In the genomic region with DNA sequence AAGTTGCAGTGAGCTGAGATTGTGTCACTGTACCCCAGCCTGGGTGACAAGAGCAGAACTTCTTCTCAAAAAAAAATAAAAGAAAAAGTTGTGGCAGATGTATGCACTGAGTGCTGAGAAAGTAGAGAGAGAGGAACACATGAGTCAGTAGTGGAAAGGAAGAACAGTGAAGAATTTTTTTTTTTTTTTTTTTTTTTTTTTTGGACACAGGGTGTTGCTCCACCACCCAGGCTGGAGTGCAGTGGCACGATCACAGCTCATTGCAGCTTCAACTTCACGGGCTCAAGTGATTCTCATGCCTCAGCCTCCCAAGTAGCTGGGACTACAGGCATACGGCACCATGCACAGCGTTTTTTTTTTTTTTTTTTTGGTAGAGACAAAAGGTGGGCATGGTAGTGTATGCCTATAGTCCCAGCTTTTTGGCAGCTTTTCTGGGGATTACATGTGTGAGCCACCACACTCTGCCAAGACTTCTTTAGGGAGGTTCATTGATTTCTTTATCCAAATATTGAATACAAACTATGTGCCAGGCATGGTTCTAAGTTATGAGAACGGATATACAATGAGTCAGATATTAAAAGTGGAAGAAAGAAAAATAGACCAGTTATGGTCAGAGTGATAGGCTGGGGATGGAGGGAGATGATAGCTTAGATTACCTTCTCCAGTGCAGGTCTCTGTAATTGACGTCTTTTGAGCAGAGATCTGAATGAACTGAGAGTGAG, we compare ENCODE assay signal across 12 cellular contexts.
A peak's percentile ranks its signal among the peaks of the same experiment; 100 is the strongest.
DNase-seq lines count a peak whose midpoint lies in the region; ATAC-seq, FAIRE-seq and TF ChIP-seq lines count a peak whose summit lies in the region.
"Had no signal": no experiment of that assay in that cellular context is flagged by ENCODE, and none has a peak within 500 bp of the region (broad histone marks: within the 10 kb centered on the region; RNA-seq: fewer than 3 reads in every experiment).

No MANE protein-coding gene starts in this region.

- no peaks in the 10 kb centered on the region for H3K27me3 Mint-ChIP-seq in astrocyte (ENCODE audit: low read depth, unreplicated experiment)

- H3K4me1 ChIP-seq in astrocyte (ENCODE audit: insufficient read depth, low read length) (peaks cover 41% of the 10 kb centered on the region), gastroesophageal sphincter (peaks cover 3 to 48% (median 5%) of the 10 kb centered on the region in 3 donors), thoracic aorta (ENCODE audit: control insufficient read depth in 1 of 2, low read depth in 2 of 2) (peaks cover 38 to 60% of the 10 kb centered on the region in 2 donors)

- no peak overlapping the region for H2AFZ ChIP-seq in astrocyte (ENCODE audit: low read depth, low read length)

- H3K9ac ChIP-seq in astrocyte (ENCODE audit: low read length): peak overlapping the region; percentile 44

- TF ChIP-seq EP300 in gastroesophageal sphincter (IDR thresholded peaks at IDR 0.05): no peak

- no peak for TF ChIP-seq CTCF in astrocyte (IDR thresholded peaks at IDR 0.05; ENCODE audit: insufficient read depth, low read depth, low read length)
- TF ChIP-seq CTCF in gastroesophageal sphincter (IDR thresholded peaks at IDR 0.05): no peak
- no peak for TF ChIP-seq CTCF in thoracic aorta (IDR thresholded peaks at IDR 0.05)

- H4K20me1 ChIP-seq in astrocyte (ENCODE audit: insufficient read depth, low read length): peaks cover 3% of the 10 kb centered on the region

- H3K36me3 Mint-ChIP-seq in astrocyte (ENCODE audit: low read depth, unreplicated experiment): peaks cover 24% of the 10 kb centered on the region

- H3K4me3 ChIP-seq in astrocyte (ENCODE audit: insufficient read depth, low read depth, low read length) (no peak overlapping the region), gastroesophageal sphincter (no peak overlapping the region), thoracic aorta (peak overlapping the region; percentile 57)

- DNase-seq in HS-27A (ENCODE audit: low read depth) (peak; percentile 11), astrocyte (ENCODE audit: low read depth) (peak; percentile 57), thoracic aorta (ENCODE audit: low spot score) (no peak), NCI-H2196 treated with DMSO at 0.1 percent for 48 hours (lab: John Stamatoyannopoulos, UW; ENCODE audit: unreplicated experiment) (no peak)
- no peak for DNase-seq in activated CD8-positive, alpha-beta memory T cell treated with anti-CD3 and anti-CD28 coated beads, Interleukin-2, amount 50 U/mL, for 4 hours
- DNase-seq: cerebellar nuclear complex; nephron progenitor cell; stimulated activated CD4-positive, alpha-beta T cell treated with anti-CD3 and anti-CD28 coated beads, Interleukin-4, amount 100 ng/mL, for 1 hour; T-helper 9 cell had no signal

- TF ChIP-seq POLR2A in gastroesophageal sphincter (IDR thresholded peaks at IDR 0.05): no peak

- no peaks in the 10 kb centered on the region for H3K9me3 Mint-ChIP-seq in astrocyte (ENCODE audit: unreplicated experiment)
- H3K9me3 Mint-ChIP-seq: nephron progenitor cell had no signal

- no peak for FAIRE-seq in astrocyte (lab: Jason Lieb, UNC)
- FAIRE-seq: H1 had no signal

- H3K27me3 ChIP-seq in astrocyte (ENCODE audit: insufficient read depth, low read length): no peaks in the 10 kb centered on the region
- H3K27me3 ChIP-seq in gastroesophageal sphincter: no peaks in the 10 kb centered on the region
- H3K27me3 ChIP-seq in thoracic aorta (replicated peaks; ENCODE audit: insufficient read depth): no peaks in the 10 kb centered on the region

- H3K27ac Mint-ChIP-seq in astrocyte (ENCODE audit: unreplicated experiment): peak overlapping the region; percentile 69
- H3K27ac Mint-ChIP-seq: nephron progenitor cell had no signal

- H3K4me3 Mint-ChIP-seq in astrocyte (ENCODE audit: unreplicated experiment): no peak overlapping the region
- H3K4me3 Mint-ChIP-seq: nephron progenitor cell had no signal

- H3K4me2 ChIP-seq in astrocyte (ENCODE audit: low read length): peak overlapping the region; percentile 56

- H3K4me1 Mint-ChIP-seq in astrocyte (ENCODE audit: low read depth, unreplicated experiment): peaks cover 30% of the 10 kb centered on the region

- WGBS in gastroesophageal sphincter (ENCODE audit: low coverage in 1 of 2), 2 donors: 47 to 61% methylated on average over 4 to 5 of the region's 6 CpGs

- H3K79me2 ChIP-seq in astrocyte (ENCODE audit: insufficient read depth, low read length): peaks cover 86% of the 10 kb centered on the region

- H3K27ac ChIP-seq in astrocyte (ENCODE audit: low read depth, low read length) (peak overlapping the region; percentile 76), gastroesophageal sphincter (peak overlapping the region in 3 of 4 donors; percentile 26 to 67 (median 52)), thoracic aorta (peak overlapping the region; percentile 94)

- H3K36me3 ChIP-seq in astrocyte (ENCODE audit: insufficient read depth, low read length) (peaks cover 7% of the 10 kb centered on the region), gastroesophageal sphincter (peaks cover 0 to 8% of the 10 kb centered on the region in 2 donors), thoracic aorta (no peaks in the 10 kb centered on the region)

- ATAC-seq in gastroesophageal sphincter: peak; percentile 48
- peak; percentile 72 for ATAC-seq in thoracic aorta (ENCODE audit: insufficient number of reproducible peaks, low FRiP score, low read depth)
- no peak for ATAC-seq in HG03354 (IDR thresholded peaks at IDR 0.05; ENCODE audit: poor library complexity, severe bottlenecking, unreplicated experiment)

- no peaks in the 10 kb centered on the region for H3K9me3 ChIP-seq in astrocyte (ENCODE audit: insufficient read depth, low read depth, low read length)
- H3K9me3 ChIP-seq in gastroesophageal sphincter: no peaks in the 10 kb centered on the region
- no peaks in the 10 kb centered on the region for H3K9me3 ChIP-seq in thoracic aorta

Comparison
In these comparisons a context has a peak if more than half of its experiments do, and no peak if none do; other contexts are left out.
1. DNase-seq: peak in HS-27A (single experiment) and astrocyte (single experiment); none in thoracic aorta (single experiment), NCI-H2196 treated with DMSO at 0.1 percent for 48 hours (single experiment) and activated CD8-positive, alpha-beta memory T cell treated with anti-CD3 and anti-CD28 coated beads, Interleukin-2, amount 50 U/mL, for 4 hours (single experiment).
2. Peak in every context shown above with its lines, with median percentiles within 50 percentile points of each other: H3K27ac ChIP-seq.